Comparison of ENCODE assay signal across 20 cellular contexts in the genomic region with DNA sequence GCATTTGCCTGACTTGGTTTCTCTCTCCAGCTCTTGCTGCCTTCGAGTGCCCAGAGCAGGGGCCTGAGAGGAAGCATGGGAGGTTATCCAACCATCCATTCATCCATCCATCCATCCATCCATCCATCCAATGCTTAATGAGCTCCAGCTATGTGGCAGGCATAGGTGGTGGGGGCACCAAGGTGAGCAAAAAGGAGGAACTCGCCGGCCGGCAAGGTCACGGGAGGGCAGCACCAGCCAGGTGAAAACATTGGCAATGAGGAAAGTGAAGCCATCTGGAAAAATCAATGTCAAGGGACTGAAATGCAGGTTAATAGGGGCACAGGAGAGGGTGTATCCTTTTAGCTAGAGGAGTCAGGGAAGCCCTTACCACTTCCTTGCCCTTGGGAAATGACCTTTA. TPM values are rescaled to one million over a fixed set of nuclear protein-coding genes. Genes with fewer than 3 reads are reported as not detected.
"Had no signal": no experiment of that assay in that cellular context is flagged by ENCODE, and none has a peak within 500 bp of the region (broad histone marks: within the 10 kb centered on the region; RNA-seq: fewer than 3 reads in every experiment).

No MANE protein-coding gene starts in this region.

- H3K4me3 ChIP-seq: esophagus squamous epithelium, gastroesophageal sphincter, left ventricle myocardium inferior, right lobe of liver, tibial artery, upper lobe of right lung, vagina had no signal

- H3K9me3 Mint-ChIP-seq: dendritic cell treated with granulocyte-macrophage colony-stimulating factor and Interleukin-4, amounts not matched to agents 40 ng/mL and 50 ng/mL, for 4 days; naive B cell; stimulated activated effector memory CD8-positive, alpha-beta T cell treated with anti-CD3 and anti-CD28 coated beads, Interleukin-12 subunit alpha, Interleukin-12 subunit beta, amount 100 ng/mL, for 72 hours; stimulated activated naive CD8-positive, alpha-beta T cell treated with anti-CD3 and anti-CD28 coated beads, Interleukin-15, Interleukin-2, amounts not matched to agents 100 ng/mL and 50 ng/mL, for 24 hours had no signal

- DNase-seq: esophagus squamous epithelium; foreskin fibroblast; glutamatergic neuron; islet precursor cell; left ventricle myocardium inferior; mesendoderm; naive B cell; stimulated activated CD4-positive, alpha-beta T cell treated with anti-CD3 and anti-CD28 coated beads, Interleukin-4, amount 100 ng/mL, for 1 hour; stimulated activated CD8-positive, alpha-beta memory T cell treated with anti-CD3 and anti-CD28 coated beads, Interleukin-4, amount 100 ng/mL, for 48 hours; tibial artery; upper lobe of right lung had no signal

- H3K27me3 ChIP-seq: right lobe of liver, upper lobe of right lung, vagina had no signal

- H3K36me3 ChIP-seq: esophagus squamous epithelium, gastroesophageal sphincter, left ventricle myocardium inferior, right lobe of liver, tibial artery, upper lobe of right lung, vagina had no signal

- H3K36me3 Mint-ChIP-seq: naive B cell; stimulated activated effector memory CD8-positive, alpha-beta T cell treated with anti-CD3 and anti-CD28 coated beads, Interleukin-12 subunit alpha, Interleukin-12 subunit beta, amount 100 ng/mL, for 72 hours had no signal

- H3K27ac Mint-ChIP-seq: dendritic cell treated with granulocyte-macrophage colony-stimulating factor and Interleukin-4, amounts not matched to agents 40 ng/mL and 50 ng/mL, for 4 days; naive B cell; progenitor cell of endocrine pancreas; stimulated activated effector memory CD8-positive, alpha-beta T cell treated with anti-CD3 and anti-CD28 coated beads, Interleukin-12 subunit alpha, Interleukin-12 subunit beta, amount 100 ng/mL, for 72 hours; stimulated activated naive CD8-positive, alpha-beta T cell treated with anti-CD3 and anti-CD28 coated beads, Interleukin-15, Interleukin-2, amounts not matched to agents 100 ng/mL and 50 ng/mL, for 24 hours had no signal

- H3K9me3 ChIP-seq: esophagus squamous epithelium, gastroesophageal sphincter, left ventricle myocardium inferior, right lobe of liver, tibial artery, upper lobe of right lung, vagina had no signal

- H3K27ac ChIP-seq: esophagus squamous epithelium, gastroesophageal sphincter, left ventricle myocardium inferior, right lobe of liver, tibial artery, upper lobe of right lung, vagina had no signal

- H3K27me3 Mint-ChIP-seq: stimulated activated naive CD8-positive, alpha-beta T cell treated with anti-CD3 and anti-CD28 coated beads, Interleukin-15, Interleukin-2, amounts not matched to agents 100 ng/mL and 50 ng/mL, for 24 hours had no signal

- ATAC-seq: gastroesophageal sphincter; right lobe of liver; stimulated activated effector memory CD8-positive, alpha-beta T cell treated with anti-CD3 and anti-CD28 coated beads, Interleukin-12 subunit alpha, Interleukin-12 subunit beta, amount 100 ng/mL, for 72 hours had no signal

- H3K4me1 ChIP-seq: esophagus squamous epithelium, gastroesophageal sphincter, left ventricle myocardium inferior, tibial artery, vagina had no signal

- H3K4me3 Mint-ChIP-seq: dendritic cell treated with granulocyte-macrophage colony-stimulating factor and Interleukin-4, amounts not matched to agents 40 ng/mL and 50 ng/mL, for 4 days; naive B cell; stimulated activated effector memory CD8-positive, alpha-beta T cell treated with anti-CD3 and anti-CD28 coated beads, Interleukin-12 subunit alpha, Interleukin-12 subunit beta, amount 100 ng/mL, for 72 hours; stimulated activated naive CD8-positive, alpha-beta T cell treated with anti-CD3 and anti-CD28 coated beads, Interleukin-15, Interleukin-2, amounts not matched to agents 100 ng/mL and 50 ng/mL, for 24 hours had no signal

RNA-seq across cellular contexts. Expression of gene ADGRG5, which starts 38.0 kb away (rescaled TPM):
- total RNA-seq: left ventricle myocardium inferior, lung microvascular endothelial cell, osteocyte had no signal
